ENCODE assay signal across 21 cellular contexts in the genomic region with DNA sequence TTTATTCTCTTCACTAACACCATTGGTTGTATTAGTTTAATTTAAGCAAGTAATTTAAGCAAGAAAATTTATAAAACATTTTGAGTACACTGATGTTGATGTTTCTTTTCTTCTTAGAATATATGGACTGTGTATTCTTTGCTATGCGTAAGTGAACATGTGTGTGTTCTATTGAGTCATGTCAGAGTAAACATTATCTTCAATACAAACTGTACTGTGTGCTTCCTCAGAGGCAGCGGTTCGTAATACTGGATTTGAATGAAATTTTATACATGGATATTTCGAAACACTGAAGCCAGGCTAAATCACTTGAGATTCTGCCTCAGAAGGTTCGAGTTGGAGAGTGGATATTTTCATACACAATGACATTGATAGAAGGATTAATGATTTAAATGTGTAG.
A peak's percentile ranks its signal among the peaks of the same experiment; 100 is the strongest.
DNase-seq lines count a peak whose midpoint lies in the region; ATAC-seq and TF ChIP-seq lines count a peak whose summit lies in the region.
"Had no signal": no experiment of that assay in that cellular context is flagged by ENCODE, and none has a peak within 500 bp of the region (broad histone marks: within the 10 kb centered on the region; RNA-seq: fewer than 3 reads in every experiment).

No MANE protein-coding gene starts in this region.

- no peaks in the 10 kb centered on the region for H3K9me2 ChIP-seq in PC-3 (replicated peaks; ENCODE audit: low read length)

- intact Hi-C loops in PC-3 (cut with micrococcal nuclease) = no loop called here

- H3K4me2 ChIP-seq in PC-3 (ENCODE audit: low read length) = peak overlapping the region; percentile 37; the same call in 1 of the 2 replicates
- H3K4me2 ChIP-seq: A549, GM23338 had no signal

- ATAC-seq in PC-3 = peak; percentile 100
- ATAC-seq: A549, GM12878, GM23338, HCT116, K562 had no signal

- no peak overlapping the region for H3K27ac ChIP-seq in PC-3 (ENCODE audit: low read length)
- H3K27ac ChIP-seq: 22Rv1, A549, C4-2B had no signal

- H3K79me2 ChIP-seq in PC-3 (ENCODE audit: low read length) = no peaks in the 10 kb centered on the region

- POLR2A ChIA-PET in PC-3 (lab: Charles Lee; ENCODE audit: unreplicated experiment) = no interaction called here

- no peaks in the 10 kb centered on the region for H3K27me3 ChIP-seq in PC-3 (ENCODE audit: low read length)

- no peak overlapping the region for H3K9ac ChIP-seq in PC-3 (ENCODE audit: low read length)

- H2AFZ ChIP-seq in PC-3 (ENCODE audit: low read length) = no peak overlapping the region
- H2AFZ ChIP-seq: GM23338 had no signal

- CTCF ChIA-PET in PC-3 (lab: Charles Lee) = no interaction called here

- BruUV-seq in PC-3 (replicated peaks; lab: Mats Ljungman, UMichigan) = no TSS peak

- H3K4me3 ChIP-seq in LNCaP clone FGC (ENCODE audit: low read depth, low read length) (no peak overlapping the region), PC-3 (ENCODE audit: low read length) (no peak overlapping the region)
- H3K4me3 ChIP-seq: A549, GM12878, GM23338, K562 had no signal

- peaks cover 5% of the 10 kb centered on the region; the same call in 1 of the 2 replicates for H3K4me1 ChIP-seq in PC-3 (ENCODE audit: insufficient read depth, low read length)
- H3K4me1 ChIP-seq: A549 had no signal

- no peaks in the 10 kb centered on the region for H3F3A ChIP-seq in PC-3 (ENCODE audit: low read length, unreplicated experiment)

- no peaks in the 10 kb centered on the region for H3K36me3 ChIP-seq in PC-3 (ENCODE audit: low read depth, low read length)

- H3K9me3 ChIP-seq in PC-3 (ENCODE audit: low read length) = no peaks in the 10 kb centered on the region
- H3K9me3 ChIP-seq: A549 had no signal

- TF ChIP-seq CTCF in LNCaP clone FGC (IDR thresholded peaks at IDR 0.05; ENCODE audit: control insufficient read depth, extremely low read depth, insufficient read depth) (no peak), PC-3 (conservative IDR thresholded peaks at IDR 0.05; ENCODE audit: low read depth, low read length) (no peak)

- DNase-seq in NCI-H510A treated with DMSO at 0.1 percent for 48 hours (lab: John Stamatoyannopoulos, UW) (peak; percentile 3), NCI-H510A (lab: John Stamatoyannopoulos, UW) (no peak), LNCaP clone FGC (ENCODE audit: low read depth) (peak; percentile 23), PC-3 (peak; percentile 46), T-helper 1 cell (no peak), NCI-H1048 (lab: John Stamatoyannopoulos, UW) (no peak)
- DNase-seq in stimulated activated CD4-positive, alpha-beta T cell treated with anti-CD3 and anti-CD28 coated beads, Interleukin-2, amount 100 ng/mL, for 24 hours = no peak
- DNase-seq: AML-193; CD4-positive, alpha-beta T cell; DMS153; DND-41; EL; HFFc6; IMR-90 had no signal

- no peaks in the 10 kb centered on the region for H4K20me1 ChIP-seq in PC-3 (ENCODE audit: low read length)

Comparison
In these comparisons a context has a peak if more than half of its experiments do, and no peak if none do; other contexts are left out.
1. DNase-seq: peak in NCI-H510A treated with DMSO at 0.1 percent for 48 hours (single experiment), LNCaP clone FGC (single experiment) and PC-3 (single experiment); none in NCI-H510A (single experiment), T-helper 1 cell (0 of 5), stimulated activated CD4-positive, alpha-beta T cell treated with anti-CD3 and anti-CD28 coated beads, Interleukin-2, amount 100 ng/mL, for 24 hours (0 of 2) and NCI-H1048 (single experiment).